Comparison of ENCODE assay signal across 8 cellular contexts in the genomic region with DNA sequence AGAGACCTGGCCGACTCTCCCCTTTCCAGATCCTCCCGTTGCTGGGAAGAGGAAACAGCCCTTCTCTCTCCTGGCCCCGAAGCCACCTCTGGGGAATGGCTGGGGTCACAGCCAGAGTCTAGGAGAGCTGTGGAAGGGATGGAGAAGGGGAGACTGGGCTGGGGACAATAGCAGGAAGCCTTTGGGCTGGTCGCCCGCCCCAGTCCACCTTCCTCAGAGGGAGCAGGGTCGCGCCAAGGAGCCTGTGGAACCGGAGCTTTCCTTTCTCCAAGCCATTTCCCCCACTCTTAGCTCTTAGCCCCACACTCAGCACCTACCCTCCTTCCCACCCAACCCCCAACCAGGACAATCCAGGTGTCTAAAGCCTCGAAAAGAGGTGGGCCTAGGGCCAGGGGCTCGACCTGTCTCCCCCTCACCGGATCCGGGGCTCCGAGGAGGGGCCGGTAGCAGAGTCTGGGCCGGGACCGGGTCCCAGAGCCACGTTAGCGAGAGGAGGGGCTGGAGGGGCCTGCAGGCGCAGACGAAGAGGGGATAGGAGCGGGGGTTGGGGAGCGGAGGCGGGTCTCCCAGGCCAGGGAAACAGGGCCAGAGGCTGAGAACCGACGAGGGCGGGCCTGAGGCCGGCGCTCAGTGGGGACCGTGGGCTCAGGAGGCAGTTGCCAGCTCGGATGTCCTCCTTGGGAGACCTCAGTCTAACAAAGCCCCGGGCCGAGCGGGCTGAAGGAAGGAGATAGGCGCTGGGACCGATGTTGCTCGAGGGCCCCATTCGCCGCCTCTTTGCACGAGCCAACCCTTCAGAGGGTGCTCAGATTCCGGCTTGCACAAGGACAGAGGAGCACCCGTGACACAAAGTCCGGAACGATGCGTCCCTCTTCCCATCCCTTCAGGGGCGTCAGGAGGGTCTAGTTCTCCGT. TPM values are rescaled to one million over a fixed set of nuclear protein-coding genes. Genes with fewer than 3 reads are reported as not detected.
DNase-seq lines count a peak whose midpoint lies in the region; ATAC-seq, FAIRE-seq and TF ChIP-seq lines count a peak whose summit lies in the region.

No MANE protein-coding gene starts in this region.

- no peak for FAIRE-seq in bronchial epithelial cell (lab: Jason Lieb, UNC)

- H3K4me3 ChIP-seq in bronchial epithelial cell (ENCODE audit: low read depth, low read length), result peak overlapping the region; percentile 63

- peaks cover 0 to 4% of the 10 kb centered on the region in 2 donors for H3K36me3 Mint-ChIP-seq in CD14-positive monocyte

- DNase-seq in CD14-positive monocyte (ENCODE audit: low spot score), result no peak
- DNase-seq in M059J (ENCODE audit: low read depth), result peak; percentile 5
- no peak for DNase-seq in bronchial epithelial cell (ENCODE audit: low read depth)
- no peak for DNase-seq in left colon
- DNase-seq in stimulated activated naive CD8-positive, alpha-beta T cell treated with anti-CD3 and anti-CD28 coated beads, Interleukin-15, Interleukin-2, amounts not matched to agents 100 U/mL and 50 U/mL, for 24 hours, result peak; percentile 30
- no peak for DNase-seq in cerebellar nuclear complex (lab: John Stamatoyannopoulos, UW)

- H3K4me1 Mint-ChIP-seq in CD14-positive monocyte, result peaks cover 24% of the 10 kb centered on the region

- H3K36me3 ChIP-seq in bronchial epithelial cell (ENCODE audit: control insufficient read depth, insufficient read depth, low read length), result no peaks in the 10 kb centered on the region

- intact Hi-C loops in CD14-positive monocyte (cut with micrococcal nuclease) (no loop called here), left colon (cut with DNase I, micrococcal nuclease) (no loop called here)

- TF ChIP-seq CTCF in CD14-positive monocyte (IDR thresholded peaks at IDR 0.05), result no peak
- TF ChIP-seq CTCF in bronchial epithelial cell (IDR thresholded peaks at IDR 0.05; ENCODE audit: insufficient read depth, low read length, severe bottlenecking), result no peak

- H3K4me3 Mint-ChIP-seq in CD14-positive monocyte, result peak overlapping the region; percentile 93 to 100

- ATAC-seq in left colon (peak; percentile 27), GM19467 (IDR thresholded peaks at IDR 0.05; ENCODE audit: unreplicated experiment) (no peak), GM18870 (IDR thresholded peaks at IDR 0.05; ENCODE audit: unreplicated experiment) (no peak)
- ATAC-seq in stimulated activated naive CD8-positive, alpha-beta T cell treated with anti-CD3 and anti-CD28 coated beads, Interleukin-15, Interleukin-2, amounts not matched to agents 100 U/mL and 50 U/mL, for 24 hours, result no peak

- H3K9me3 Mint-ChIP-seq in CD14-positive monocyte, result peaks cover 0 to 3% (median 0%) of the 10 kb centered on the region in 7 donors

- H3K27me3 Mint-ChIP-seq in CD14-positive monocyte (ENCODE audit: low read depth in 3 of 3), result peaks cover 30 to 43% (median 34%) of the 10 kb centered on the region in 3 donors

- peaks cover 2% of the 10 kb centered on the region for H3K27me3 ChIP-seq in bronchial epithelial cell (ENCODE audit: control insufficient read depth, insufficient read depth, low read length)

- H3K27ac Mint-ChIP-seq in CD14-positive monocyte, result peak overlapping the region in 1 of 7 donors; percentile 75

RNA-seq across cellular contexts. Expression of gene SEMA6C, which starts 1.0 kb away (rescaled TPM):
- 1 to 10 TPM in 1 of 2 donors, under 1 TPM in 1; 0.39 to 1.4 TPM for polyA plus RNA-seq in CD14-positive monocyte
- total RNA-seq in M059J (2014; rRNA removed; shearing (Covaris generic)), result 0.12 and 0.79 TPM in 2 replicates
- total RNA-seq in bronchial epithelial cell (0.38 and 0.53 TPM in 2 replicates), left colon (1 to 10 TPM; 2.7 to 2.8 TPM)

RNA-seq across cellular contexts. Expression of gene TNFAIP8L2, which starts 11.0 kb away (rescaled TPM):
- 100 to 1,000 TPM; 103 to 104 TPM for polyA plus RNA-seq in CD14-positive monocyte
- not detected in 2 replicates for total RNA-seq in M059J (2014; rRNA removed; shearing (Covaris generic))
- total RNA-seq in bronchial epithelial cell (not detected in 2 replicates), left colon (1 to 10 TPM in 1 of 2 donors, under 1 TPM in 1; 0.40 to 2.8 TPM)

RNA-seq across cellular contexts. Expression of gene LYSMD1, which starts 20.3 kb away (rescaled TPM):
- under 1 TPM in 1 of 2 donors, not detected in 1; 0.24 TPM for polyA plus RNA-seq in CD14-positive monocyte
- total RNA-seq in M059J (2014; rRNA removed; shearing (Covaris generic)), result 7.6 and 9.7 TPM in 2 replicates
- 5.0 and 8.6 TPM in 2 replicates for total RNA-seq in bronchial epithelial cell
- total RNA-seq in left colon, result 1 to 10 TPM; 6.8 to 9.2 TPM

RNA-seq across cellular contexts. Expression of gene SCNM1, which starts 20.5 kb away (rescaled TPM):
- 100 to 1,000 TPM; 103 to 110 TPM for polyA plus RNA-seq in CD14-positive monocyte
- 82.1 and 92.2 TPM in 2 replicates for total RNA-seq in M059J (2014; rRNA removed; shearing (Covaris generic))
- total RNA-seq in bronchial epithelial cell (19.7 and 34.9 TPM in 2 replicates), left colon (10 to 100 TPM; 22.6 to 26.2 TPM)

RNA-seq across cellular contexts. Expression of gene TMOD4, which starts 30.4 kb away (rescaled TPM):
- polyA plus RNA-seq in CD14-positive monocyte, result not detected
- total RNA-seq in M059J (2014; rRNA removed; shearing (Covaris generic)), result not detected in 2 replicates
- total RNA-seq in bronchial epithelial cell (not detected in 2 replicates), left colon (1 to 10 TPM; 1.2 to 1.6 TPM)

Comparison
In these comparisons a context has a peak if more than half of its experiments do, and no peak if none do; other contexts are left out.
1. DNase-seq: peak in M059J (single experiment) and stimulated activated naive CD8-positive, alpha-beta T cell treated with anti-CD3 and anti-CD28 coated beads, Interleukin-15, Interleukin-2, amounts not matched to agents 100 U/mL and 50 U/mL, for 24 hours (single experiment); none in CD14-positive monocyte (single experiment), bronchial epithelial cell (single experiment), left colon (0 of 2) and cerebellar nuclear complex (0 of 2).